Comparison of ENCODE assay signal across 8 cellular contexts in the genomic region with DNA sequence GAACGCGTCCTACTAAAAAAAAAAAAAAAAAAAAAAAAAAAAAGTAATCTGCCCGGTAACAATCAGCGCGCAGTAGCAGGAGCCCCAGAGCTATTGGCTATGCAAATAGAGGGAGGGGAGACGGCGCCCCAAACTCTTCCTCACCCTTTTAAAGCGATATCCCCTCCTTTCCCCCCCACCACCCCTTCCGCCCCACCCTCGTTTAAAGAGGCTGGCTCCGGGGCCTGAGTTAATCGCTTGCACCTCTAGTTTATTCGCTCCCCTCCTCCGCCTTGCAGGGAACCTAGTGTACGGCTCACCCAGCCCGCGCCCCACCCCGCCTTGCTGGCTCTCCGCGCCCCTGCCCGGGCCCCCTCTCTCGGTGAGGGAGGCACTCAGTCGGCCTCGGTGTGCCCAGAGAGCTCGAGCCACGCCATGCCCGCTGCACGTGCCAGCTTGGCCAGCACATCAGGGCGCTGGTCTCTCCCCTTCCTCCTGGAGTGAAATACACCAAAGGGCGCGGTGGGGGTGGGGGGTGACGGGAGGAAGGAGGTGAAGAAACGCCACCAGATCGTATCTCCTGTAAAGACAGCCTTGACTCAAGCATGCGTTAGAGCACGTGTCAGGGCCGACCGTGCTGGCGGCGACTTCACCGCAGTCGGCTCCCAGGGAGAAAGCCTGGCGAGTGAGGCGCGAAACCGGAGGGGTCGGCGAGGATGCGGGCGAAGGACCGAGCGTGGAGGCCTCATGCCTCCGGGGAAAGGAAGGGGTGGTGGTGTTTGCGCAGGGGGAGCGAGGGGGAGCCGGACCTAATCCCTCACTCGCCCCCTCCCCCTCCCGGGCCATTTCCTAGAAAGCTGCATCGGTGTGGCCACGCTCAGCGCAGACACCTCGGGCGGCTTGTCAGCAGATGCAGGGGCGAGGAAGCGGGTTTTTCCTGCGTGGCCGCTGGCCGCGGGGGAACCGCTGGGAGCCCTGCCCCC. TPM values are rescaled to one million over a fixed set of nuclear protein-coding genes. Genes with fewer than 3 reads are reported as not detected.
DNase-seq lines count a peak whose midpoint lies in the region; ATAC-seq and TF ChIP-seq lines count a peak whose summit lies in the region.

No MANE protein-coding gene starts in this region.

- peak overlapping the region; percentile 99 for H3K27ac Mint-ChIP-seq in CD4-positive, alpha-beta T cell

- H3K36me3 ChIP-seq in HUES64 (ENCODE audit: insufficient read depth, low read length) (peaks cover 12% of the 10 kb centered on the region), liver (ENCODE audit: control insufficient read depth in 4 of 4, insufficient read depth in 3 of 4, low read depth in 1 of 4, low read length in 3 of 4) (no peaks in the 10 kb centered on the region)

- peak overlapping the region; percentile 96 for H3K4me3 Mint-ChIP-seq in CD4-positive, alpha-beta T cell

- peaks cover 6% of the 10 kb centered on the region for H3K27me3 Mint-ChIP-seq in CD4-positive, alpha-beta T cell

- POLR2A ChIA-PET in CD4-positive, alpha-beta T cell (lab: Charles Lee), result interaction anchor here (0.6 to 10.1 kb wide), 36 partner anchors 12 to 519 kb away, joined by 3 to 113 read pairs (median 4); partner anchors contain the start of genes CRACR2A and PARP11

- H3K9me3 ChIP-seq in CD4-positive, alpha-beta T cell (ENCODE audit: control insufficient read depth, low read length), result no peaks in the 10 kb centered on the region
- H3K9me3 ChIP-seq in HUES64 (ENCODE audit: insufficient read depth, low read depth, low read length), result no peaks in the 10 kb centered on the region
- no peaks in the 10 kb centered on the region for H3K9me3 ChIP-seq in liver (ENCODE audit: control insufficient read depth in 4 of 4, low read length in 3 of 4)

- H3K9me3 Mint-ChIP-seq in CD4-positive, alpha-beta T cell, result no peaks in the 10 kb centered on the region

- H3K4me1 ChIP-seq in HUES64 (ENCODE audit: insufficient read depth, low read length) (peaks cover 25% of the 10 kb centered on the region), liver (ENCODE audit: control insufficient read depth in 4 of 4, insufficient read depth in 4 of 4, low read length in 3 of 4) (peaks cover 30 to 68% (median 41%) of the 10 kb centered on the region in 4 donors)

- no peak for TF ChIP-seq CTCF in CD4-positive, alpha-beta T cell (IDR thresholded peaks at IDR 0.05)
- TF ChIP-seq CTCF in choroid plexus epithelial cell (conservative IDR thresholded peaks at IDR 0.05; ENCODE audit: low read depth, low read length) (no peak), liver (IDR thresholded peaks at IDR 0.05; ENCODE audit: low read depth, low read length, missing input control) (no peak)

- H3K9ac ChIP-seq in HUES64 (ENCODE audit: low read depth, low read length) (peak overlapping the region; percentile 64), liver (ENCODE audit: low read depth in 1 of 2, low read length in 2 of 2) (no peak overlapping the region)

- WGBS in HUES64, result under 1% methylated on average over 67 of the region's 70 CpGs
- WGBS in liver, result 4% methylated on average over 70 of the region's 70 CpGs

- peak overlapping the region; percentile 96 for H3K4me3 ChIP-seq in HUES64 (ENCODE audit: low read length)
- peak overlapping the region; percentile 55 for H3K4me3 ChIP-seq in choroid plexus epithelial cell (ENCODE audit: low read depth, low read length)
- peak overlapping the region in 1 of 3 donors; percentile 45 for H3K4me3 ChIP-seq in liver (ENCODE audit: low read depth in 1 of 3, low read length in 3 of 3)

- no peak for TF ChIP-seq RAD21 in liver (IDR thresholded peaks at IDR 0.05)

- H3K27me3 ChIP-seq in CD4-positive, alpha-beta T cell (ENCODE audit: control insufficient read depth, insufficient read depth, low read length), result no peaks in the 10 kb centered on the region
- peaks cover 59% of the 10 kb centered on the region for H3K27me3 ChIP-seq in HUES64 (ENCODE audit: insufficient read depth, low read length)
- H3K27me3 ChIP-seq in liver (ENCODE audit: control insufficient read depth in 4 of 4, insufficient read depth in 4 of 4, low read length in 3 of 4), result peaks cover 2 to 21% (median 9%) of the 10 kb centered on the region in 4 donors

- peak; percentile 79 to 92 (median 83) for DNase-seq in CD4-positive, alpha-beta T cell
- DNase-seq in activated CD4-positive, alpha-beta T cell treated with anti-CD3 and anti-CD28 coated beads for 4 hours, result peak; percentile 89 to 91
- DNase-seq in choroid plexus epithelial cell (ENCODE audit: low read depth), result peak; percentile 70
- peak; percentile 68 to 75 for DNase-seq in stimulated activated CD4-positive, alpha-beta T cell treated with anti-CD3 and anti-CD28 coated beads, Interleukin-2, amount 100 ng/mL, for 48 hours

- intact Hi-C loops in CD4-positive, alpha-beta T cell (cut with DNase I, micrococcal nuclease), result loop anchor here (1.0 to 10.0 kb wide), 2 partner anchors 307 to 399 kb away; partner anchors contain the start of gene PARP11 (in 1 of the 2)

- peaks cover 48% of the 10 kb centered on the region for H3K4me1 Mint-ChIP-seq in CD4-positive, alpha-beta T cell (ENCODE audit: low read depth)

- CTCF ChIA-PET in CD4-positive, alpha-beta T cell (lab: Charles Lee), result interaction anchor here (0.6 to 1.4 kb wide), 7 partner anchors 55 to 389 kb away, joined by 3 to 6 read pairs (median 3); no protein-coding TSS in a partner anchor

- H3K27ac ChIP-seq in CD4-positive, alpha-beta T cell (ENCODE audit: low read depth, low read length), result peak overlapping the region; percentile 82
- H3K27ac ChIP-seq in HUES64 (ENCODE audit: low read depth, low read length), result peak overlapping the region; percentile 45; the same call in 1 of the 2 replicates
- H3K27ac ChIP-seq in liver (ENCODE audit: low read depth in 1 of 2, low read length in 2 of 2), result peak overlapping the region; percentile 60 to 67

- ATAC-seq in CD4-positive, alpha-beta T cell (ENCODE audit: poor library complexity), result peak; percentile 64
- ATAC-seq in GM19463 (IDR thresholded peaks at IDR 0.05; ENCODE audit: unreplicated experiment) (peak; percentile 43), GM18519 (IDR thresholded peaks at IDR 0.05; ENCODE audit: low FRiP score, unreplicated experiment) (no peak)

- peaks cover 66% of the 10 kb centered on the region for H3K36me3 Mint-ChIP-seq in CD4-positive, alpha-beta T cell (ENCODE audit: low read depth)

TF ChIP-seq in liver, 16 proteins besides CTCF, POLR2A, EP300 and RAD21 (continues in another document):
- TF ChIP-seq NR2F2 (IDR thresholded peaks at IDR 0.05) (no peak), FOXA1 (IDR thresholded peaks at IDR 0.05) (no peak), YY1 (IDR thresholded peaks at IDR 0.05) (no peak), HNF4G (IDR thresholded peaks at IDR 0.05) (no peak)
- TF ChIP-seq, protein P1, sequence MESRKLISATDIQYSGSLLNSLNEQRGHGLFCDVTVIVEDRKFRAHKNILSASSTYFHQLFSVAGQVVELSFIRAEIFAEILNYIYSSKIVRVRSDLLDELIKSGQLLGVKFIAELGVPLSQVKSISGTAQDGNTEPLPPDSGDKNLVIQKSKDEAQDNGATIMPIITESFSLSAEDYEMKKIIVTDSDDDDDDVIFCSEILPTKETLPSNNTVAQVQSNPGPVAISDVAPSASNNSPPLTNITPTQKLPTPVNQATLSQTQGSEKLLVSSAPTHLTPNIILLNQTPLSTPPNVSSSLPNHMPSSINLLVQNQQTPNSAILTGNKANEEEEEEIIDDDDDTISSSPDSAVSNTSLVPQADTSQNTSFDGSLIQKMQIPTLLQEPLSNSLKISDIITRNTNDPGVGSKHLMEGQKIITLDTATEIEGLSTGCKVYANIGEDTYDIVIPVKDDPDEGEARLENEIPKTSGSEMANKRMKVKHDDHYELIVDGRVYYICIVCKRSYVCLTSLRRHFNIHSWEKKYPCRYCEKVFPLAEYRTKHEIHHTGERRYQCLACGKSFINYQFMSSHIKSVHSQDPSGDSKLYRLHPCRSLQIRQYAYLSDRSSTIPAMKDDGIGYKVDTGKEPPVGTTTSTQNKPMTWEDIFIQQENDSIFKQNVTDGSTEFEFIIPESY (IDR thresholded peaks at IDR 0.05), result no peak
- TF ChIP-seq, protein P2, sequence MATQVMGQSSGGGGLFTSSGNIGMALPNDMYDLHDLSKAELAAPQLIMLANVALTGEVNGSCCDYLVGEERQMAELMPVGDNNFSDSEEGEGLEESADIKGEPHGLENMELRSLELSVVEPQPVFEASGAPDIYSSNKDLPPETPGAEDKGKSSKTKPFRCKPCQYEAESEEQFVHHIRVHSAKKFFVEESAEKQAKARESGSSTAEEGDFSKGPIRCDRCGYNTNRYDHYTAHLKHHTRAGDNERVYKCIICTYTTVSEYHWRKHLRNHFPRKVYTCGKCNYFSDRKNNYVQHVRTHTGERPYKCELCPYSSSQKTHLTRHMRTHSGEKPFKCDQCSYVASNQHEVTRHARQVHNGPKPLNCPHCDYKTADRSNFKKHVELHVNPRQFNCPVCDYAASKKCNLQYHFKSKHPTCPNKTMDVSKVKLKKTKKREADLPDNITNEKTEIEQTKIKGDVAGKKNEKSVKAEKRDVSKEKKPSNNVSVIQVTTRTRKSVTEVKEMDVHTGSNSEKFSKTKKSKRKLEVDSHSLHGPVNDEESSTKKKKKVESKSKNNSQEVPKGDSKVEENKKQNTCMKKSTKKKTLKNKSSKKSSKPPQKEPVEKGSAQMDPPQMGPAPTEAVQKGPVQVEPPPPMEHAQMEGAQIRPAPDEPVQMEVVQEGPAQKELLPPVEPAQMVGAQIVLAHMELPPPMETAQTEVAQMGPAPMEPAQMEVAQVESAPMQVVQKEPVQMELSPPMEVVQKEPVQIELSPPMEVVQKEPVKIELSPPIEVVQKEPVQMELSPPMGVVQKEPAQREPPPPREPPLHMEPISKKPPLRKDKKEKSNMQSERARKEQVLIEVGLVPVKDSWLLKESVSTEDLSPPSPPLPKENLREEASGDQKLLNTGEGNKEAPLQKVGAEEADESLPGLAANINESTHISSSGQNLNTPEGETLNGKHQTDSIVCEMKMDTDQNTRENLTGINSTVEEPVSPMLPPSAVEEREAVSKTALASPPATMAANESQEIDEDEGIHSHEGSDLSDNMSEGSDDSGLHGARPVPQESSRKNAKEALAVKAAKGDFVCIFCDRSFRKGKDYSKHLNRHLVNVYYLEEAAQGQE (IDR thresholded peaks at IDR 0.05), result no peak
- TF ChIP-seq, protein P3, sequence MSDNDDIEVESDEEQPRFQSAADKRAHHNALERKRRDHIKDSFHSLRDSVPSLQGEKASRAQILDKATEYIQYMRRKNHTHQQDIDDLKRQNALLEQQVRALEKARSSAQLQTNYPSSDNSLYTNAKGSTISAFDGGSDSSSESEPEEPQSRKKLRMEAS (IDR thresholded peaks at IDR 0.05), result no peak

RNA-seq across cellular contexts. Expression of gene CCND2, which starts 1.3 kb away (rescaled TPM):
- 100 to 1,000 TPM; 159 to 163 TPM for total RNA-seq in CD4-positive, alpha-beta T cell
- 54.8 TPM for polyA plus RNA-seq in HUES64 (2013, experiment 1 of 2)
- 65.7 TPM for polyA plus RNA-seq in HUES64 (2013, experiment 2 of 2)
- total RNA-seq in liver, result 10 to 100 TPM in 1 of 2 donors, 1 to 10 TPM in 1; 2.6 to 16.5 TPM
- 1 to 10 TPM in 1 of 2 donors, under 1 TPM in 1; 0.50 to 3.3 TPM for polyA plus RNA-seq in liver

RNA-seq across cellular contexts. Expression of gene TIGAR, which starts 48.7 kb away (rescaled TPM):
- total RNA-seq in CD4-positive, alpha-beta T cell, result 1 to 10 TPM; 5.3 to 7.1 TPM
- 11.1 TPM for polyA plus RNA-seq in HUES64 (2013, experiment 1 of 2)
- 16.4 TPM for polyA plus RNA-seq in HUES64 (2013, experiment 2 of 2)
- 1 to 10 TPM; 1.1 to 3.3 TPM for total RNA-seq in liver
- 1 to 10 TPM in 1 of 2 donors, under 1 TPM in 1; 0.56 to 3.0 TPM for polyA plus RNA-seq in liver

Comparison
In these comparisons a context has a peak if more than half of its experiments do, and no peak if none do; other contexts are left out.
1. RNA of gene CCND2, which starts 1.3 kb away (total RNA-seq): 159 to 163 TPM in CD4-positive, alpha-beta T cell; 2.6 to 16.5 TPM in liver; every median in the first group is over 4 times any median in the second.
2. Peak in every context shown above with its lines, with median percentiles within 50 percentile points of each other: DNase-seq and H3K27ac ChIP-seq.